21 cellular contexts compared by ENCODE assay signal in genomic region chr16:31076319-31076718, GRCh38. TPM values are rescaled to one million over a fixed set of nuclear protein-coding genes. Genes with fewer than 3 reads are reported as not detected.
DNase-seq lines count a peak whose midpoint lies in the region; ATAC-seq and TF ChIP-seq lines count a peak whose summit lies in the region.
"Had no signal": no experiment of that assay in that cellular context is flagged by ENCODE, and none has a peak within 500 bp of the region (broad histone marks: within the 10 kb centered on the region; RNA-seq: fewer than 3 reads in every experiment).

No MANE protein-coding gene starts in this region.

- H3K27ac Mint-ChIP-seq in activated naive CD4-positive, alpha-beta T cell treated with anti-CD3 and anti-CD28 coated beads, Interleukin-2, amount 10 ng/mL, durations not matched to agents 7 days and 5 days, result peak overlapping the region; percentile 30
- peak overlapping the region; percentile 64 for H3K27ac Mint-ChIP-seq in glutamatergic neuron (ENCODE audit: unreplicated experiment)
- H3K27ac Mint-ChIP-seq in stimulated activated effector memory CD8-positive, alpha-beta T cell treated with anti-CD3 and anti-CD28 coated beads, Interleukin-12 subunit alpha, Interleukin-12 subunit beta, amount 100 ng/mL, for 72 hours, result peak overlapping the region; percentile 40

- no peaks in the 10 kb centered on the region for H3K9me3 ChIP-seq in Loucy (ENCODE audit: insufficient read depth, low read depth, low read length)
- H3K9me3 ChIP-seq: upper lobe of left lung had no signal

- H3K9me3 Mint-ChIP-seq in activated naive CD4-positive, alpha-beta T cell treated with anti-CD3 and anti-CD28 coated beads, Interleukin-2, amount 10 ng/mL, durations not matched to agents 7 days and 5 days, result no peaks in the 10 kb centered on the region
- peaks cover 17% of the 10 kb centered on the region for H3K9me3 Mint-ChIP-seq in glutamatergic neuron (ENCODE audit: unreplicated experiment)
- H3K9me3 Mint-ChIP-seq in stimulated activated effector memory CD8-positive, alpha-beta T cell treated with anti-CD3 and anti-CD28 coated beads, Interleukin-12 subunit alpha, Interleukin-12 subunit beta, amount 100 ng/mL, for 72 hours, result no peaks in the 10 kb centered on the region
- H3K9me3 Mint-ChIP-seq: activated naive CD4-positive, alpha-beta T cell treated with anti-CD3 and anti-CD28 coated beads, Interleukin-2, amount 50 U/mL, for 24 hours had no signal

- peaks cover 18% of the 10 kb centered on the region for H3K4me1 ChIP-seq in Loucy (ENCODE audit: insufficient read depth, low read length, poor library complexity, severe bottlenecking)

- H3K36me3 ChIP-seq in Loucy (ENCODE audit: insufficient read depth, low read length), result peaks cover 19% of the 10 kb centered on the region; the same call in 1 of the 2 replicates

- H3K9ac ChIP-seq in Loucy (ENCODE audit: low read depth, low read length, poor library complexity, severe bottlenecking), result no peak overlapping the region

- CTCF ChIA-PET in activated naive CD4-positive, alpha-beta T cell treated with anti-CD3 and anti-CD28 coated beads, Interleukin-2, amount 10 ng/mL, durations not matched to agents 7 days and 5 days (lab: Charles Lee), result no interaction called here
- CTCF ChIA-PET in GM10248 (lab: Yijun Ruan, JAX), result interaction anchor here (0.9 to 1.7 kb wide), 2 partner anchors 15 to 18 kb away, joined by 4 to 6 read pairs; partner anchors contain the start of gene VKORC1

- no peak overlapping the region for H3K4me2 ChIP-seq in Loucy (ENCODE audit: low read depth, low read length, poor library complexity, severe bottlenecking)

- peak overlapping the region; percentile 96 for H3K4me3 ChIP-seq in Loucy (ENCODE audit: low read length, poor library complexity, severe bottlenecking)
- H3K4me3 ChIP-seq: upper lobe of left lung had no signal

- H3K4me1 Mint-ChIP-seq in activated naive CD4-positive, alpha-beta T cell treated with anti-CD3 and anti-CD28 coated beads, Interleukin-2, amount 10 ng/mL, durations not matched to agents 7 days and 5 days, result peaks cover 43% of the 10 kb centered on the region
- H3K4me1 Mint-ChIP-seq in glutamatergic neuron (ENCODE audit: low read depth, unreplicated experiment), result peaks cover 12% of the 10 kb centered on the region
- peaks cover 66% of the 10 kb centered on the region for H3K4me1 Mint-ChIP-seq in stimulated activated effector memory CD8-positive, alpha-beta T cell treated with anti-CD3 and anti-CD28 coated beads, Interleukin-12 subunit alpha, Interleukin-12 subunit beta, amount 100 ng/mL, for 72 hours

- H4K20me1 ChIP-seq in Loucy (ENCODE audit: insufficient read depth, low read length, poor library complexity, severe bottlenecking), result peaks cover 46% of the 10 kb centered on the region

- DNase-seq in activated naive CD4-positive, alpha-beta T cell treated with anti-CD3 and anti-CD28 coated beads, Interleukin-2, amount 10 ng/mL, durations not matched to agents 7 days and 5 days, result no peak
- no peak for DNase-seq in activated naive CD4-positive, alpha-beta T cell treated with Interleukin-2 at 50 U/mL for 16 hours
- DNase-seq in glutamatergic neuron, result no peak
- DNase-seq in stimulated activated effector memory CD8-positive, alpha-beta T cell treated with anti-CD3 and anti-CD28 coated beads, Interleukin-12 subunit alpha, Interleukin-12 subunit beta, amount 100 ng/mL, for 72 hours (ENCODE audit: low spot score in 2 of 2), result peak in 1 of 2 donors; percentile 46
- no peak for DNase-seq in GM10248 (ENCODE audit: extremely low spot score)
- no peak for DNase-seq in epidermal melanocyte (ENCODE audit: insufficient read length, low spot score)
- no peak for DNase-seq in stimulated activated CD8-positive, alpha-beta memory T cell treated with anti-CD3 and anti-CD28 coated beads, Interleukin-4, amount 100 ng/mL, for 48 hours
- DNase-seq: erythroblast; mesendoderm; MV-4-11; NCI-H1930; NCI-H446; NK-92 treated with Interleukin-12 subunit alpha and Interleukin-12 subunit beta, amount 100 ng/mL, for 24 hours; RPMI8226; stimulated activated CD4-positive, alpha-beta T cell treated with anti-CD3 and anti-CD28 coated beads, Interleukin-15, amount 100 ng/mL, for 24 hours; stimulated activated naive CD4-positive, alpha-beta T cell; upper lobe of left lung had no signal

- no peaks in the 10 kb centered on the region for H3K27me3 ChIP-seq in Loucy (ENCODE audit: insufficient read depth, low read length, poor library complexity, severe bottlenecking)
- H3K27me3 ChIP-seq: upper lobe of left lung had no signal

- H3K9me2 ChIP-seq in Loucy (replicated peaks; ENCODE audit: low read depth, low read length), result no peaks in the 10 kb centered on the region

- POLR2A ChIA-PET in GM10248 (lab: Yijun Ruan, JAX), result no interaction called here

- peaks cover 71% of the 10 kb centered on the region for H3K79me2 ChIP-seq in Loucy (ENCODE audit: insufficient read depth, low read length)

- H3F3A ChIP-seq in Loucy (ENCODE audit: low read depth), result peaks cover 3% of the 10 kb centered on the region

- no peak for ATAC-seq in stimulated activated effector memory CD8-positive, alpha-beta T cell treated with anti-CD3 and anti-CD28 coated beads, Interleukin-12 subunit alpha, Interleukin-12 subunit beta, amount 100 ng/mL, for 72 hours
- ATAC-seq: HCT116, right cardiac atrium had no signal

- TF ChIP-seq CTCF in Loucy (conservative IDR thresholded peaks at IDR 0.05; ENCODE audit: low read length) (no peak), glutamatergic neuron (IDR thresholded peaks at IDR 0.05; ENCODE audit: partially characterized antibody, unreplicated experiment) (no peak), GM10248 (IDR thresholded peaks at IDR 0.05; ENCODE audit: control extremely low read depth, extremely low read depth, low read depth, missing control alignments) (no peak)

- no peaks in the 10 kb centered on the region for H3K27me3 Mint-ChIP-seq in activated naive CD4-positive, alpha-beta T cell treated with anti-CD3 and anti-CD28 coated beads, Interleukin-2, amount 10 ng/mL, durations not matched to agents 7 days and 5 days
- peaks cover 2% of the 10 kb centered on the region for H3K27me3 Mint-ChIP-seq in glutamatergic neuron (ENCODE audit: unreplicated experiment)
- H3K27me3 Mint-ChIP-seq: activated naive CD4-positive, alpha-beta T cell treated with anti-CD3 and anti-CD28 coated beads, Interleukin-2, amount 50 U/mL, for 24 hours had no signal

- H3K36me3 Mint-ChIP-seq in activated naive CD4-positive, alpha-beta T cell treated with anti-CD3 and anti-CD28 coated beads, Interleukin-2, amount 10 ng/mL, durations not matched to agents 7 days and 5 days, result peaks cover 36% of the 10 kb centered on the region
- no peaks in the 10 kb centered on the region for H3K36me3 Mint-ChIP-seq in glutamatergic neuron (ENCODE audit: unreplicated experiment)
- H3K36me3 Mint-ChIP-seq in stimulated activated effector memory CD8-positive, alpha-beta T cell treated with anti-CD3 and anti-CD28 coated beads, Interleukin-12 subunit alpha, Interleukin-12 subunit beta, amount 100 ng/mL, for 72 hours, result peaks cover 70% of the 10 kb centered on the region

- H2AFZ ChIP-seq in Loucy (ENCODE audit: low read length), result no peak overlapping the region

- H3K4me3 Mint-ChIP-seq in activated naive CD4-positive, alpha-beta T cell treated with anti-CD3 and anti-CD28 coated beads, Interleukin-2, amount 10 ng/mL, durations not matched to agents 7 days and 5 days, result peak overlapping the region; percentile 90
- H3K4me3 Mint-ChIP-seq in glutamatergic neuron (ENCODE audit: unreplicated experiment), result no peak overlapping the region
- H3K4me3 Mint-ChIP-seq in stimulated activated effector memory CD8-positive, alpha-beta T cell treated with anti-CD3 and anti-CD28 coated beads, Interleukin-12 subunit alpha, Interleukin-12 subunit beta, amount 100 ng/mL, for 72 hours, result peak overlapping the region; percentile 37

RNA-seq across cellular contexts. Expression of gene ZNF646, which starts 2.1 kb away (rescaled TPM):
- total RNA-seq in glutamatergic neuron (ENCODE audit: unreplicated experiment), result 33.1 TPM

RNA-seq across cellular contexts. Expression of gene ZNF668, which starts 2.3 kb away (rescaled TPM):
- total RNA-seq in glutamatergic neuron (ENCODE audit: unreplicated experiment), result 15.5 TPM

RNA-seq across cellular contexts. Expression of gene PRSS53, which starts 12.4 kb away (rescaled TPM):
- 20.4 TPM for total RNA-seq in glutamatergic neuron (ENCODE audit: unreplicated experiment)

RNA-seq across cellular contexts. Expression of gene VKORC1, which starts 18.3 kb away (rescaled TPM):
- total RNA-seq in glutamatergic neuron (ENCODE audit: unreplicated experiment), result 152 TPM

RNA-seq across cellular contexts. Expression of gene BCKDK, which starts 31.9 kb away (rescaled TPM):
- 62.4 TPM for total RNA-seq in glutamatergic neuron (ENCODE audit: unreplicated experiment)
